19 cellular contexts compared by ENCODE assay signal in genomic region chr13:113258655-113259054, GRCh38.
"Had no signal": no experiment of that assay in that cellular context is flagged by ENCODE, and none has a peak within 500 bp of the region (broad histone marks: within the 10 kb centered on the region; RNA-seq: fewer than 3 reads in every experiment).

No MANE protein-coding gene starts in this region.

- DNase-seq: activated CD4-positive, alpha-beta T cell treated with anti-CD3 and anti-CD28 coated beads for 36 hours; activated CD4-positive, CD25-positive, alpha-beta regulatory T cell; activated CD8-positive, alpha-beta memory T cell treated with anti-CD3 and anti-CD28 coated beads, Interleukin-2, amount 10 ng/mL, durations not matched to agents 7 days and 5 days; activated CD8-positive, alpha-beta T cell treated with anti-CD3 and anti-CD28 coated beads, Interleukin-2, amount 10 ng/mL, durations not matched to agents 7 days and 5 days; activated naive CD4-positive, alpha-beta T cell; activated T-cell treated with anti-CD3 and anti-CD28 coated beads, Interleukin-2, amount 50 U/mL, for 48 hours; anterior cingulate cortex; endodermal cell; esophagus squamous epithelium; foreskin melanocyte; left ventricle myocardium inferior; ovary; retina; stimulated activated CD4-positive, alpha-beta T cell treated with anti-CD3 and anti-CD28 coated beads, Interleukin-12 subunit alpha, Interleukin-12 subunit beta, amount 100 ng/mL, for 4 hours; stimulated activated CD4-positive, alpha-beta T cell treated with anti-CD3 and anti-CD28 coated beads, Interleukin-4, amount 100 ng/mL, for 24 hours; trophoblast cell; uterus had no signal

- ATAC-seq: activated CD4-positive, alpha-beta T cell treated with anti-CD3 and anti-CD28 coated beads for 36 hours; activated CD8-positive, alpha-beta memory T cell treated with anti-CD3 and anti-CD28 coated beads, Interleukin-2, amount 10 ng/mL, durations not matched to agents 7 days and 5 days; activated CD8-positive, alpha-beta T cell treated with anti-CD3 and anti-CD28 coated beads, Interleukin-2, amount 10 ng/mL, durations not matched to agents 7 days and 5 days; sciatic nerve; stimulated activated effector memory CD8-positive, alpha-beta T cell treated with anti-CD3 and anti-CD28 coated beads, Interleukin-12 subunit alpha, Interleukin-12 subunit beta, amount 100 ng/mL, for 72 hours had no signal
